14 cellular contexts compared by ENCODE assay signal in genomic region chr10:11454958-11455566, GRCh38.
A peak's percentile ranks its signal among the peaks of the same experiment; 100 is the strongest.
DNase-seq lines count a peak whose midpoint lies in the region; ATAC-seq and TF ChIP-seq lines count a peak whose summit lies in the region.
"Had no signal": no experiment of that assay in that cellular context is flagged by ENCODE, and none has a peak within 500 bp of the region (broad histone marks: within the 10 kb centered on the region; RNA-seq: fewer than 3 reads in every experiment).

No MANE protein-coding gene starts in this region.

- peaks cover 2% of the 10 kb centered on the region for H3K4me1 Mint-ChIP-seq in activated T-cell treated with anti-CD3 and anti-CD28 coated beads, Interleukin-2, amount 50 U/mL, for 24 hours (ENCODE audit: low read depth)
- H3K4me1 Mint-ChIP-seq in activated naive CD8-positive, alpha-beta T cell treated with anti-CD3 and anti-CD28 coated beads for 36 hours = peaks cover 3% of the 10 kb centered on the region
- H3K4me1 Mint-ChIP-seq: activated CD8-positive, alpha-beta memory T cell treated with anti-CD3 and anti-CD28 coated beads, Interleukin-2, amount 10 ng/mL, durations not matched to agents 7 days and 5 days; immature natural killer cell had no signal

- H3K4me1 ChIP-seq in A673 (ENCODE audit: insufficient read depth, low read length, poor library complexity, severe bottlenecking) = no peaks in the 10 kb centered on the region

- H3K4me3 Mint-ChIP-seq in activated T-cell treated with anti-CD3 and anti-CD28 coated beads, Interleukin-2, amount 50 U/mL, for 24 hours = no peak overlapping the region
- no peak overlapping the region for H3K4me3 Mint-ChIP-seq in activated naive CD8-positive, alpha-beta T cell treated with anti-CD3 and anti-CD28 coated beads for 36 hours
- H3K4me3 Mint-ChIP-seq: activated CD8-positive, alpha-beta memory T cell treated with anti-CD3 and anti-CD28 coated beads, Interleukin-2, amount 10 ng/mL, durations not matched to agents 7 days and 5 days; immature natural killer cell had no signal

- DNase-seq in A673 (ENCODE audit: low spot score) (no peak), kidney epithelial cell (ENCODE audit: low read depth) (no peak), NCI-H2171 (lab: John Stamatoyannopoulos, UW) (no peak)
- DNase-seq in activated T-cell treated with anti-CD3 and anti-CD28 coated beads, Interleukin-2, amount 50 U/mL, for 24 hours = no peak
- no peak for DNase-seq in activated naive CD8-positive, alpha-beta T cell treated with anti-CD3 and anti-CD28 coated beads for 36 hours
- DNase-seq: activated CD8-positive, alpha-beta memory T cell treated with anti-CD3 and anti-CD28 coated beads, Interleukin-2, amount 10 ng/mL, durations not matched to agents 7 days and 5 days; immature natural killer cell; NCI-H1694; NCI-H82; SHP77 treated with DMSO at 0.1 percent for 48 hours had no signal

- no peaks in the 10 kb centered on the region for H3K9me3 ChIP-seq in A673 (ENCODE audit: low read depth, low read length, poor library complexity, severe bottlenecking)

- intact Hi-C loops in A673 (cut with micrococcal nuclease; ENCODE audit: unreplicated experiment) = no loop called here

- no peaks in the 10 kb centered on the region for H3K27me3 ChIP-seq in A673 (replicated peaks; ENCODE audit: insufficient read depth, low read depth, low read length, poor library complexity)
- no peaks in the 10 kb centered on the region for H3K27me3 ChIP-seq in kidney epithelial cell (ENCODE audit: control insufficient read depth, insufficient read depth, low read length)

- no peak for ATAC-seq in HG03108 (IDR thresholded peaks at IDR 0.05; ENCODE audit: unreplicated experiment)
- ATAC-seq: activated CD8-positive, alpha-beta memory T cell treated with anti-CD3 and anti-CD28 coated beads, Interleukin-2, amount 10 ng/mL, durations not matched to agents 7 days and 5 days; activated naive CD4-positive, alpha-beta T cell treated with anti-CD3 and anti-CD28 coated beads, Interleukin-2, amount 50 U/mL, for 72 hours had no signal

- no peak overlapping the region for H3K27ac Mint-ChIP-seq in activated T-cell treated with anti-CD3 and anti-CD28 coated beads, Interleukin-2, amount 50 U/mL, for 24 hours
- H3K27ac Mint-ChIP-seq in activated naive CD8-positive, alpha-beta T cell treated with anti-CD3 and anti-CD28 coated beads for 36 hours = no peak overlapping the region
- H3K27ac Mint-ChIP-seq: activated CD8-positive, alpha-beta memory T cell treated with anti-CD3 and anti-CD28 coated beads, Interleukin-2, amount 10 ng/mL, durations not matched to agents 7 days and 5 days had no signal

- TF ChIP-seq CTCF in A673 (conservative IDR thresholded peaks at IDR 0.05; ENCODE audit: low read depth, low read length) (0 out of 2 replicates have a peak, but pooled peaks have one; percentile 23), GM12875 (IDR thresholded peaks at IDR 0.05; ENCODE audit: borderline replicate concordance, insufficient read depth, low read depth, low read length) (peak; percentile 28; the same call in 1 of the 2 replicates), VCaP (conservative IDR thresholded peaks at IDR 0.05) (0 out of 2 replicates have a peak, but pooled peaks have one; percentile 8), kidney epithelial cell (IDR thresholded peaks at IDR 0.05; ENCODE audit: insufficient read depth, low read length, poor library complexity, severe bottlenecking) (peak; percentile 19)

- H3K4me3 ChIP-seq in A673 (ENCODE audit: low read depth, low read length, poor library complexity, severe bottlenecking) (no peak overlapping the region), GM12875 (ENCODE audit: low read depth, low read length) (no peak overlapping the region), kidney epithelial cell (ENCODE audit: low read depth, low read length) (no peak overlapping the region)

- no peak overlapping the region for H3K27ac ChIP-seq in A673 (ENCODE audit: low read depth, low read length, poor library complexity, severe bottlenecking)
- no peak overlapping the region for H3K27ac ChIP-seq in VCaP

- H3K27me3 Mint-ChIP-seq in activated T-cell treated with anti-CD3 and anti-CD28 coated beads, Interleukin-2, amount 50 U/mL, for 24 hours = no peaks in the 10 kb centered on the region
- H3K27me3 Mint-ChIP-seq in activated naive CD8-positive, alpha-beta T cell treated with anti-CD3 and anti-CD28 coated beads for 36 hours = no peaks in the 10 kb centered on the region

- H3K36me3 ChIP-seq in A673 (ENCODE audit: insufficient read depth, low read length, poor library complexity, severe bottlenecking) (no peaks in the 10 kb centered on the region), kidney epithelial cell (ENCODE audit: control insufficient read depth, insufficient read depth, low read length) (no peaks in the 10 kb centered on the region)

- H3K9me3 Mint-ChIP-seq in activated T-cell treated with anti-CD3 and anti-CD28 coated beads, Interleukin-2, amount 50 U/mL, for 24 hours = no peaks in the 10 kb centered on the region
- H3K9me3 Mint-ChIP-seq in activated naive CD8-positive, alpha-beta T cell treated with anti-CD3 and anti-CD28 coated beads for 36 hours = no peaks in the 10 kb centered on the region
- H3K9me3 Mint-ChIP-seq: activated naive CD4-positive, alpha-beta T cell treated with anti-CD3 and anti-CD28 coated beads, Interleukin-2, amount 50 U/mL, for 72 hours; immature natural killer cell had no signal

- POLR2A ChIA-PET in A673 (lab: Charles Lee; ENCODE audit: low non-redundant PET) = no interaction called here

- CTCF ChIA-PET in A673 (lab: Charles Lee) = no interaction called here

- BruUV-seq in A673 (replicated peaks; lab: Mats Ljungman, UMichigan) = no TSS peak

- H3K36me3 Mint-ChIP-seq in activated T-cell treated with anti-CD3 and anti-CD28 coated beads, Interleukin-2, amount 50 U/mL, for 24 hours (ENCODE audit: low read depth) = no peaks in the 10 kb centered on the region
- H3K36me3 Mint-ChIP-seq in activated naive CD8-positive, alpha-beta T cell treated with anti-CD3 and anti-CD28 coated beads for 36 hours = peaks cover 1% of the 10 kb centered on the region
- H3K36me3 Mint-ChIP-seq: activated CD8-positive, alpha-beta memory T cell treated with anti-CD3 and anti-CD28 coated beads, Interleukin-2, amount 10 ng/mL, durations not matched to agents 7 days and 5 days; activated naive CD4-positive, alpha-beta T cell treated with anti-CD3 and anti-CD28 coated beads, Interleukin-2, amount 50 U/mL, for 72 hours; immature natural killer cell had no signal
